ENCODE assay signal across 1 cellular context in the genomic region with DNA sequence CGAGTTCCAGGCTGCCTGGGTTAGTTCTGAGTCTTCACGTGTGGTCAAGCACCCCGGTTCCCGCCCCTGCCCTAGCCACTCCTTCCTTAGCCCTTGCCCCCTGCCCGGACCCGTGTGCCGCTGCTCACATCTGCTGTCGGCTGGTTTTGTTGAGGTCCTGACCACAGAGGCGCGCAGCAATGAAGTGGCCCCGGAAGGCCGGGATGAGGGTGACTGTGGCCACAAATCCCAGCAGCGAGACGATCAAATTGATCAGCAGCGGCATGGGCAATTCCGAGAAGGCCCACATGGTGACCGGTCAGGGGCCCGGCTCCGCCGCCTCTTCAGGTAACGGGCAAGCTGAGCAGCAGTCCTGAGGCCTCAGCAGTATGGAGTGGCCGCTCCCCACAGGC.
TF ChIP-seq lines count a peak whose summit lies in the region.

No MANE protein-coding gene starts in this region.

TF ChIP-seq in HepG2, 621 proteins besides CTCF, POLR2A, EP300 and RAD21 (continues in another document):
- TF ChIP-seq, protein P1, sequence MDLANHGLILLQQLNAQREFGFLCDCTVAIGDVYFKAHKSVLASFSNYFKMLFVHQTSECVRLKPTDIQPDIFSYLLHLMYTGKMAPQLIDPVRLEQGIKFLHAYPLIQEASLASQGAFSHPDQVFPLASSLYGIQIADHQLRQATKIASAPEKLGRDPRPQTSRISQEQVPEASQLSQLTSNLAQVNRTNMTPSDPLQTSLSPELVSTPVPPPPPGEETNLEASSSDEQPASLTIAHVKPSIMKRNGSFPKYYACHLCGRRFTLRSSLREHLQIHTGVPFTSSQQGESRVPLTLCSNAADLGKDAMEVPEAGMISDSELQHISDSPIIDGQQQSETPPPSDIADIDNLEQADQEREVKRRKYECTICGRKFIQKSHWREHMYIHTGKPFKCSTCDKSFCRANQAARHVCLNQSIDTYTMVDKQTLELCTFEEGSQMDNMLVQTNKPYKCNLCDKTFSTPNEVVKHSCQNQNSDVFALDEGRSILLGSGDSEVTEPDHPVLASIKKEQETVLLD (CRISPR knock-in tag; IDR thresholded peaks at IDR 0.05; ENCODE audit: low read depth): peak; percentile 57; the same call in 1 of the 2 replicates
- TF ChIP-seq ZNF136 (CRISPR knock-in tag; IDR thresholded peaks at IDR 0.05; ENCODE audit: low read depth) (peak; percentile 80; the same call in 1 of the 2 replicates), ZNF552 (CRISPR knock-in tag; IDR thresholded peaks at IDR 0.05; ENCODE audit: borderline replicate concordance) (0 out of 2 replicates have a peak, but pooled peaks have one; percentile 40), ZNF768 (CRISPR knock-in tag; IDR thresholded peaks at IDR 0.05) (peak; percentile 46; the same call in 1 of the 2 replicates), ZNF790 (CRISPR knock-in tag; IDR thresholded peaks at IDR 0.05; ENCODE audit: borderline replicate concordance) (0 out of 2 replicates have a peak, but pooled peaks have one; percentile 27), ZNF556 (CRISPR knock-in tag; IDR thresholded peaks at IDR 0.05; ENCODE audit: borderline replicate concordance) (no peak), ZSCAN12 (CRISPR knock-in tag; IDR thresholded peaks at IDR 0.05) (no peak), CCDC6 (CRISPR knock-in tag; IDR thresholded peaks at IDR 0.05) (no peak), POLR2G (IDR thresholded peaks at IDR 0.05; ENCODE audit: low read depth, low read length) (peak; percentile 14; the same call in 1 of the 2 replicates), TSC22D2 (CRISPR knock-in tag; IDR thresholded peaks at IDR 0.05; ENCODE audit: borderline replicate concordance) (peak; percentile 14; the same call in 1 of the 2 replicates), TMF1 (CRISPR knock-in tag; IDR thresholded peaks at IDR 0.05; ENCODE audit: low read depth) (0 out of 2 replicates have a peak, but pooled peaks have one; percentile 64), ZNF883 (CRISPR knock-in tag; IDR thresholded peaks at IDR 0.05; ENCODE audit: not compliant biosample characterization) (peak; percentile 57), ZNF30 (CRISPR knock-in tag; IDR thresholded peaks at IDR 0.05) (no peak), THYN1 (CRISPR knock-in tag; IDR thresholded peaks at IDR 0.05; ENCODE audit: borderline replicate concordance, low read depth) (no peak), ZBTB38 (CRISPR knock-in tag; IDR thresholded peaks at IDR 0.05) (no peak), NR3C1 (CRISPR knock-in tag; IDR thresholded peaks at IDR 0.05) (no peak), RBFOX2 (IDR thresholded peaks at IDR 0.05; ENCODE audit: low read depth, low read length) (peak; percentile 59; the same call in 1 of the 2 replicates), ZNF747 (CRISPR knock-in tag; IDR thresholded peaks at IDR 0.05; ENCODE audit: borderline replicate concordance) (0 out of 2 replicates have a peak, but pooled peaks have one; percentile 10), ZNF766 (CRISPR knock-in tag; IDR thresholded peaks at IDR 0.05; ENCODE audit: borderline replicate concordance) (no peak), MTA1 (CRISPR knock-in tag; IDR thresholded peaks at IDR 0.05; ENCODE audit: borderline replicate concordance) (peak; percentile 38; the same call in 1 of the 2 replicates), KDM2A (CRISPR knock-in tag; IDR thresholded peaks at IDR 0.05; ENCODE audit: borderline replicate concordance, low read depth) (0 out of 2 replicates have a peak, but pooled peaks have one; percentile 1), SALL1 (CRISPR knock-in tag; IDR thresholded peaks at IDR 0.05) (peak; percentile 7; the same call in 1 of the 2 replicates), ARID2 (CRISPR knock-in tag; IDR thresholded peaks at IDR 0.05; ENCODE audit: borderline replicate concordance) (0 out of 2 replicates have a peak, but pooled peaks have one; percentile 50), ZNF547 (CRISPR knock-in tag; IDR thresholded peaks at IDR 0.05) (peak; percentile 46; the same call in 1 of the 2 replicates), ZNF235 (CRISPR knock-in tag; IDR thresholded peaks at IDR 0.05; ENCODE audit: borderline replicate concordance) (no peak), ZNF232 (CRISPR knock-in tag; IDR thresholded peaks at IDR 0.05; ENCODE audit: borderline replicate concordance) (0 out of 2 replicates have a peak, but pooled peaks have one; percentile 31), DMAP1 (CRISPR knock-in tag; IDR thresholded peaks at IDR 0.05) (no peak), AGO1 (IDR thresholded peaks at IDR 0.05; ENCODE audit: low read depth, low read length, poor library complexity, severe bottlenecking) (peak; percentile 63), GLI4 (CRISPR knock-in tag; IDR thresholded peaks at IDR 0.05; ENCODE audit: borderline replicate concordance) (0 out of 2 replicates have a peak, but pooled peaks have one; percentile 33), NFIC (IDR thresholded peaks at IDR 0.05; ENCODE audit: low read length) (no peak), HNRNPLL (IDR thresholded peaks at IDR 0.05; ENCODE audit: low read depth, low read length, poor library complexity, severe bottlenecking) (peak; percentile 35)
- TF ChIP-seq, protein P2, sequence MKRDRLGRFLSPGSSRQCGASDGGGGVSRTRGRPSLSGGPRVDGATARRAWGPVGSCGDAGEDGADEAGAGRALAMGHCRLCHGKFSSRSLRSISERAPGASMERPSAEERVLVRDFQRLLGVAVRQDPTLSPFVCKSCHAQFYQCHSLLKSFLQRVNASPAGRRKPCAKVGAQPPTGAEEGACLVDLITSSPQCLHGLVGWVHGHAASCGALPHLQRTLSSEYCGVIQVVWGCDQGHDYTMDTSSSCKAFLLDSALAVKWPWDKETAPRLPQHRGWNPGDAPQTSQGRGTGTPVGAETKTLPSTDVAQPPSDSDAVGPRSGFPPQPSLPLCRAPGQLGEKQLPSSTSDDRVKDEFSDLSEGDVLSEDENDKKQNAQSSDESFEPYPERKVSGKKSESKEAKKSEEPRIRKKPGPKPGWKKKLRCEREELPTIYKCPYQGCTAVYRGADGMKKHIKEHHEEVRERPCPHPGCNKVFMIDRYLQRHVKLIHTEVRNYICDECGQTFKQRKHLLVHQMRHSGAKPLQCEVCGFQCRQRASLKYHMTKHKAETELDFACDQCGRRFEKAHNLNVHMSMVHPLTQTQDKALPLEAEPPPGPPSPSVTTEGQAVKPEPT (CRISPR knock-in tag; IDR thresholded peaks at IDR 0.05; ENCODE audit: low read depth): peak; percentile 50; the same call in 1 of the 2 replicates
- TF ChIP-seq, protein P3, sequence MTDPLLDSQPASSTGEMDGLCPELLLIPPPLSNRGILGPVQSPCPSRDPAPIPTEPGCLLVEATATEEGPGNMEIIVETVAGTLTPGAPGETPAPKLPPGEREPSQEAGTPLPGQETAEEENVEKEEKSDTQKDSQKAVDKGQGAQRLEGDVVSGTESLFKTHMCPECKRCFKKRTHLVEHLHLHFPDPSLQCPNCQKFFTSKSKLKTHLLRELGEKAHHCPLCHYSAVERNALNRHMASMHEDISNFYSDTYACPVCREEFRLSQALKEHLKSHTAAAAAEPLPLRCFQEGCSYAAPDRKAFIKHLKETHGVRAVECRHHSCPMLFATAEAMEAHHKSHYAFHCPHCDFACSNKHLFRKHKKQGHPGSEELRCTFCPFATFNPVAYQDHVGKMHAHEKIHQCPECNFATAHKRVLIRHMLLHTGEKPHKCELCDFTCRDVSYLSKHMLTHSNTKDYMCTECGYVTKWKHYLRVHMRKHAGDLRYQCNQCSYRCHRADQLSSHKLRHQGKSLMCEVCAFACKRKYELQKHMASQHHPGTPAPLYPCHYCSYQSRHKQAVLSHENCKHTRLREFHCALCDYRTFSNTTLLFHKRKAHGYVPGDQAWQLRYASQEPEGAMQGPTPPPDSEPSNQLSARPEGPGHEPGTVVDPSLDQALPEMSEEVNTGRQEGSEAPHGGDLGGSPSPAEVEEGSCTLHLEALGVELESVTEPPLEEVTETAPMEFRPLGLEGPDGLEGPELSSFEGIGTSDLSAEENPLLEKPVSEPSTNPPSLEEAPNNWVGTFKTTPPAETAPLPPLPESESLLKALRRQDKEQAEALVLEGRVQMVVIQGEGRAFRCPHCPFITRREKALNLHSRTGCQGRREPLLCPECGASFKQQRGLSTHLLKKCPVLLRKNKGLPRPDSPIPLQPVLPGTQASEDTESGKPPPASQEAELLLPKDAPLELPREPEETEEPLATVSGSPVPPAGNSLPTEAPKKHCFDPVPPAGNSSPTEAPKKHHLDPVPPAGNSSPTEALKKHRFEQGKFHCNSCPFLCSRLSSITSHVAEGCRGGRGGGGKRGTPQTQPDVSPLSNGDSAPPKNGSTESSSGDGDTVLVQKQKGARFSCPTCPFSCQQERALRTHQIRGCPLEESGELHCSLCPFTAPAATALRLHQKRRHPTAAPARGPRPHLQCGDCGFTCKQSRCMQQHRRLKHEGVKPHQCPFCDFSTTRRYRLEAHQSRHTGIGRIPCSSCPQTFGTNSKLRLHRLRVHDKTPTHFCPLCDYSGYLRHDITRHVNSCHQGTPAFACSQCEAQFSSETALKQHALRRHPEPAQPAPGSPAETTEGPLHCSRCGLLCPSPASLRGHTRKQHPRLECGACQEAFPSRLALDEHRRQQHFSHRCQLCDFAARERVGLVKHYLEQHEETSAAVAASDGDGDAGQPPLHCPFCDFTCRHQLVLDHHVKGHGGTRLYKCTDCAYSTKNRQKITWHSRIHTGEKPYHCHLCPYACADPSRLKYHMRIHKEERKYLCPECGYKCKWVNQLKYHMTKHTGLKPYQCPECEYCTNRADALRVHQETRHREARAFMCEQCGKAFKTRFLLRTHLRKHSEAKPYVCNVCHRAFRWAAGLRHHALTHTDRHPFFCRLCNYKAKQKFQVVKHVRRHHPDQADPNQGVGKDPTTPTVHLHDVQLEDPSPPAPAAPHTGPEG (CRISPR knock-in tag; IDR thresholded peaks at IDR 0.05): peak; percentile 51; the same call in 1 of the 2 replicates
- TF ChIP-seq, protein P4, sequence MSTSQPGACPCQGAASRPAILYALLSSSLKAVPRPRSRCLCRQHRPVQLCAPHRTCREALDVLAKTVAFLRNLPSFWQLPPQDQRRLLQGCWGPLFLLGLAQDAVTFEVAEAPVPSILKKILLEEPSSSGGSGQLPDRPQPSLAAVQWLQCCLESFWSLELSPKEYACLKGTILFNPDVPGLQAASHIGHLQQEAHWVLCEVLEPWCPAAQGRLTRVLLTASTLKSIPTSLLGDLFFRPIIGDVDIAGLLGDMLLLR (CRISPR knock-in tag; IDR thresholded peaks at IDR 0.05): 0 out of 2 replicates have a peak, but pooled peaks have one; percentile 2
- TF ChIP-seq, protein P5, sequence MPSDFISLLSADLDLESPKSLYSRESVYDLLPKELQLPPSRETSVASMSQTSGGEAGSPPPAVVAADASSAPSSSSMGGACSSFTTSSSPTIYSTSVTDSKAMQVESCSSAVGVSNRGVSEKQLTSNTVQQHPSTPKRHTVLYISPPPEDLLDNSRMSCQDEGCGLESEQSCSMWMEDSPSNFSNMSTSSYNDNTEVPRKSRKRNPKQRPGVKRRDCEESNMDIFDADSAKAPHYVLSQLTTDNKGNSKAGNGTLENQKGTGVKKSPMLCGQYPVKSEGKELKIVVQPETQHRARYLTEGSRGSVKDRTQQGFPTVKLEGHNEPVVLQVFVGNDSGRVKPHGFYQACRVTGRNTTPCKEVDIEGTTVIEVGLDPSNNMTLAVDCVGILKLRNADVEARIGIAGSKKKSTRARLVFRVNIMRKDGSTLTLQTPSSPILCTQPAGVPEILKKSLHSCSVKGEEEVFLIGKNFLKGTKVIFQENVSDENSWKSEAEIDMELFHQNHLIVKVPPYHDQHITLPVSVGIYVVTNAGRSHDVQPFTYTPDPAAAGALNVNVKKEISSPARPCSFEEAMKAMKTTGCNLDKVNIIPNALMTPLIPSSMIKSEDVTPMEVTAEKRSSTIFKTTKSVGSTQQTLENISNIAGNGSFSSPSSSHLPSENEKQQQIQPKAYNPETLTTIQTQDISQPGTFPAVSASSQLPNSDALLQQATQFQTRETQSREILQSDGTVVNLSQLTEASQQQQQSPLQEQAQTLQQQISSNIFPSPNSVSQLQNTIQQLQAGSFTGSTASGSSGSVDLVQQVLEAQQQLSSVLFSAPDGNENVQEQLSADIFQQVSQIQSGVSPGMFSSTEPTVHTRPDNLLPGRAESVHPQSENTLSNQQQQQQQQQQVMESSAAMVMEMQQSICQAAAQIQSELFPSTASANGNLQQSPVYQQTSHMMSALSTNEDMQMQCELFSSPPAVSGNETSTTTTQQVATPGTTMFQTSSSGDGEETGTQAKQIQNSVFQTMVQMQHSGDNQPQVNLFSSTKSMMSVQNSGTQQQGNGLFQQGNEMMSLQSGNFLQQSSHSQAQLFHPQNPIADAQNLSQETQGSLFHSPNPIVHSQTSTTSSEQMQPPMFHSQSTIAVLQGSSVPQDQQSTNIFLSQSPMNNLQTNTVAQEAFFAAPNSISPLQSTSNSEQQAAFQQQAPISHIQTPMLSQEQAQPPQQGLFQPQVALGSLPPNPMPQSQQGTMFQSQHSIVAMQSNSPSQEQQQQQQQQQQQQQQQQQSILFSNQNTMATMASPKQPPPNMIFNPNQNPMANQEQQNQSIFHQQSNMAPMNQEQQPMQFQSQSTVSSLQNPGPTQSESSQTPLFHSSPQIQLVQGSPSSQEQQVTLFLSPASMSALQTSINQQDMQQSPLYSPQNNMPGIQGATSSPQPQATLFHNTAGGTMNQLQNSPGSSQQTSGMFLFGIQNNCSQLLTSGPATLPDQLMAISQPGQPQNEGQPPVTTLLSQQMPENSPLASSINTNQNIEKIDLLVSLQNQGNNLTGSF (CRISPR knock-in tag; IDR thresholded peaks at IDR 0.05): 0 out of 2 replicates have a peak, but pooled peaks have one; percentile 20
- TF ChIP-seq, protein P6, sequence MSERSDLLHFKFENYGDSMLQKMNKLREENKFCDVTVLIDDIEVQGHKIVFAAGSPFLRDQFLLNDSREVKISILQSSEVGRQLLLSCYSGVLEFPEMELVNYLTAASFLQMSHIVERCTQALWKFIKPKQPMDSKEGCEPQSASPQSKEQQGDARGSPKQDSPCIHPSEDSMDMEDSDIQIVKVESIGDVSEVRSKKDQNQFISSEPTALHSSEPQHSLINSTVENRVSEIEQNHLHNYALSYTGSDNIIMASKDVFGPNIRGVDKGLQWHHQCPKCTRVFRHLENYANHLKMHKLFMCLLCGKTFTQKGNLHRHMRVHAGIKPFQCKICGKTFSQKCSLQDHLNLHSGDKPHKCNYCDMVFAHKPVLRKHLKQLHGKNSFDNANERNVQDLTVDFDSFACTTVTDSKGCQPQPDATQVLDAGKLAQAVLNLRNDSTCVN (CRISPR knock-in tag; IDR thresholded peaks at IDR 0.05; ENCODE audit: borderline replicate concordance): 0 out of 2 replicates have a peak, but pooled peaks have one; percentile 31
